ENCODE assay signal across 8 cellular contexts in the genomic region with DNA sequence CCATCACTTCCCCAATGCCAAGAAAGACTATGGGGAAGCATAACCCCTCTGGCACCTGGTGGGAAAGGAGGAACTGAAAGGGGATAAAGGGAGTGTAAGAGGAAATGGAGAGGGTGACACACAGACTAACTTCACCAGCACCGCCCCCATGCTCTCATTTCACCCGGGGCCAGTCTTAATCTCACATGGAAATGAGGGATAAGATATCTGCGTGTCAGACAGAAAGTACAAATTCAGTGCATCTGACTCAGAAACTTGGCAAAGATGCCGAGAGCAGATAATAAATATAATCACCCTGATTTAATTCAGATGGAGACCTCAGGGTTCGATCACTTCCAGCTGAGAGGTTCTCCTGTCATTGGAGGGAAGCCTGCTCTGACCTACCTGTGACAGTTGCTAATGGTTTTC.
DNase-seq lines count a peak whose midpoint lies in the region; ATAC-seq and TF ChIP-seq lines count a peak whose summit lies in the region.

No MANE protein-coding gene starts in this region.

- H3K4me2 ChIP-seq in neuronal stem cell (ENCODE audit: insufficient read depth, low read length, poor library complexity, severe bottlenecking) = no peak overlapping the region

- H2BK5ac ChIP-seq in neuronal stem cell (ENCODE audit: low read length) = no peak overlapping the region

- no peak overlapping the region for H3K14ac ChIP-seq in neuronal stem cell (ENCODE audit: low read length)

- H3K4ac ChIP-seq in neuronal stem cell (ENCODE audit: low read length) = no peak overlapping the region

- H2BK12ac ChIP-seq in neuronal stem cell (ENCODE audit: low read length) = no peak overlapping the region

- DNase-seq in stimulated activated naive CD4-positive, alpha-beta T cell treated with Interleukin-2 at 50 U/mL for 16 hours (lab: John Stamatoyannopoulos, UW) = peak; percentile 46
- DNase-seq in stimulated activated naive CD4-positive, alpha-beta T cell (lab: John Stamatoyannopoulos, UW) = no peak
- DNase-seq in amniotic epithelial cell (ENCODE audit: low read depth) (peak; percentile 91), medulla oblongata (ENCODE audit: extremely low spot score) (peak; percentile 70), upper lobe of right lung (peak; percentile 64), neuronal stem cell (ENCODE audit: low spot score) (no peak)
- DNase-seq in activated T-helper 1 cell treated with anti-CD3 and anti-CD28 coated beads, Interleukin-12 subunit alpha, Interleukin-12 subunit beta, Interleukin-2, Interleukin-4 antibody, amounts not matched to agents 30 ng/mL and 10 ng/mL and 1 ng/mL, durations not matched to agents 14 hours and 24 hours and 36 hours (ENCODE audit: low spot score) = no peak

- H4K91ac ChIP-seq in neuronal stem cell (ENCODE audit: low read depth, low read length, poor library complexity) = no peak overlapping the region

- H3K18ac ChIP-seq in neuronal stem cell (ENCODE audit: low read length) = no peak overlapping the region

- WGBS in neuronal stem cell (ENCODE audit: extremely low coverage in 2 of 2, insufficient read length in 2 of 2, insufficient replicate concordance in 1 of 2), 2 donors = no CpG with 5 or more reads among the region's 5 CpGs

- no peak overlapping the region for H4K8ac ChIP-seq in neuronal stem cell (ENCODE audit: low read depth, low read length)

- H3K79me1 ChIP-seq in neuronal stem cell (ENCODE audit: low read depth, low read length) = no peaks in the 10 kb centered on the region

- H3K9me3 ChIP-seq in upper lobe of right lung (no peaks in the 10 kb centered on the region), neuronal stem cell (replicated peaks in 1 of 2; ENCODE audit: control insufficient read depth in 2 of 2, insufficient read depth in 1 of 2, low read depth in 1 of 2, low read length in 2 of 2) (no peaks in the 10 kb centered on the region)

- H3K27me3 Mint-ChIP-seq in activated T-helper 1 cell treated with anti-CD3 and anti-CD28 coated beads, Interleukin-12 subunit alpha, Interleukin-12 subunit beta, Interleukin-2, Interleukin-4 antibody, amounts not matched to agents 30 ng/mL and 10 ng/mL and 1 ng/mL, durations not matched to agents 14 hours and 24 hours and 36 hours (ENCODE audit: insufficient read depth) = no peaks in the 10 kb centered on the region

- H2AK5ac ChIP-seq in neuronal stem cell (ENCODE audit: low read depth, low read length) = no peak overlapping the region

- no peak overlapping the region for H2AFZ ChIP-seq in neuronal stem cell (ENCODE audit: low read length)

- H3K27ac ChIP-seq in upper lobe of right lung (peak overlapping the region; percentile 19), neuronal stem cell (replicated peaks; ENCODE audit: low read length) (no peak overlapping the region)

- H3K9me3 Mint-ChIP-seq in activated T-helper 1 cell treated with anti-CD3 and anti-CD28 coated beads, Interleukin-12 subunit alpha, Interleukin-12 subunit beta, Interleukin-2, Interleukin-4 antibody, amounts not matched to agents 30 ng/mL and 10 ng/mL and 1 ng/mL, durations not matched to agents 14 hours and 24 hours and 36 hours = peaks cover 7% of the 10 kb centered on the region

- peaks cover 26% of the 10 kb centered on the region for H3K4me1 ChIP-seq in upper lobe of right lung
- peaks cover 3 to 12% of the 10 kb centered on the region in 2 donors for H3K4me1 ChIP-seq in neuronal stem cell (ENCODE audit: control insufficient read depth in 2 of 2, insufficient read depth in 1 of 2, low read depth in 1 of 2, low read length in 2 of 2)

- H3K4me3 ChIP-seq in upper lobe of right lung (no peak overlapping the region), neuronal stem cell (ENCODE audit: low read length in 2 of 2) (no peak overlapping the region)

- ATAC-seq in upper lobe of right lung = peak; percentile 84
- ATAC-seq in GM18520 (IDR thresholded peaks at IDR 0.05; ENCODE audit: unreplicated experiment) = no peak

- H3K36me3 ChIP-seq in upper lobe of right lung (no peaks in the 10 kb centered on the region), neuronal stem cell (replicated peaks in 1 of 2; ENCODE audit: control insufficient read depth in 2 of 2, insufficient read depth in 2 of 2, low read length in 2 of 2) (no peaks in the 10 kb centered on the region)

- H3K9ac ChIP-seq in neuronal stem cell (ENCODE audit: low read depth, low read length, poor library complexity) = no peak overlapping the region

- H3K27ac Mint-ChIP-seq in activated T-helper 1 cell treated with anti-CD3 and anti-CD28 coated beads, Interleukin-12 subunit alpha, Interleukin-12 subunit beta, Interleukin-2, Interleukin-4 antibody, amounts not matched to agents 30 ng/mL and 10 ng/mL and 1 ng/mL, durations not matched to agents 14 hours and 24 hours and 36 hours = no peak overlapping the region

- H3K4me3 Mint-ChIP-seq in activated T-helper 1 cell treated with anti-CD3 and anti-CD28 coated beads, Interleukin-12 subunit alpha, Interleukin-12 subunit beta, Interleukin-2, Interleukin-4 antibody, amounts not matched to agents 30 ng/mL and 10 ng/mL and 1 ng/mL, durations not matched to agents 14 hours and 24 hours and 36 hours = no peak overlapping the region

- no peak for TF ChIP-seq CTCF in upper lobe of right lung (IDR thresholded peaks at IDR 0.05)

- H3K4me1 Mint-ChIP-seq in activated T-helper 1 cell treated with anti-CD3 and anti-CD28 coated beads, Interleukin-12 subunit alpha, Interleukin-12 subunit beta, Interleukin-2, Interleukin-4 antibody, amounts not matched to agents 30 ng/mL and 10 ng/mL and 1 ng/mL, durations not matched to agents 14 hours and 24 hours and 36 hours (ENCODE audit: low read depth) = peaks cover 27% of the 10 kb centered on the region

- H3K23ac ChIP-seq in neuronal stem cell (ENCODE audit: low read depth, low read length, poor library complexity) = no peak overlapping the region

- peaks cover 7% of the 10 kb centered on the region for H3K36me3 Mint-ChIP-seq in activated T-helper 1 cell treated with anti-CD3 and anti-CD28 coated beads, Interleukin-12 subunit alpha, Interleukin-12 subunit beta, Interleukin-2, Interleukin-4 antibody, amounts not matched to agents 30 ng/mL and 10 ng/mL and 1 ng/mL, durations not matched to agents 14 hours and 24 hours and 36 hours (ENCODE audit: low read depth)

- H3K27me3 ChIP-seq in upper lobe of right lung = no peaks in the 10 kb centered on the region
- no peaks in the 10 kb centered on the region for H3K27me3 ChIP-seq in neuronal stem cell (ENCODE audit: control insufficient read depth in 3 of 3, insufficient read depth in 3 of 3, low read depth in 1 of 3, low read length in 3 of 3)

- no peak overlapping the region for H2BK120ac ChIP-seq in neuronal stem cell (ENCODE audit: low read depth, low read length)

- no peak overlapping the region for H2BK15ac ChIP-seq in neuronal stem cell (ENCODE audit: low read length)

- intact Hi-C loops in upper lobe of right lung (cut with DNase I) = no loop called here
- intact Hi-C loops in activated T-helper 1 cell treated with anti-CD3 and anti-CD28 coated beads, Interleukin-12 subunit alpha, Interleukin-12 subunit beta, Interleukin-2, Interleukin-4 antibody, amounts not matched to agents 30 ng/mL and 10 ng/mL and 1 ng/mL, durations not matched to agents 14 hours and 24 hours and 36 hours (cut with micrococcal nuclease) = loop anchor here (5.0 kb wide), 3 partner anchors 172 to 702 kb away; a partner anchor contains a TSS

Comparison
In these comparisons a context has a peak if more than half of its experiments do, and no peak if none do; other contexts are left out.
1. DNase-seq: peak in stimulated activated naive CD4-positive, alpha-beta T cell treated with Interleukin-2 at 50 U/mL for 16 hours (single experiment), amniotic epithelial cell (single experiment), medulla oblongata (single experiment) and upper lobe of right lung (single experiment); none in stimulated activated naive CD4-positive, alpha-beta T cell (0 of 6), neuronal stem cell (single experiment) and activated T-helper 1 cell treated with anti-CD3 and anti-CD28 coated beads, Interleukin-12 subunit alpha, Interleukin-12 subunit beta, Interleukin-2, Interleukin-4 antibody, amounts not matched to agents 30 ng/mL and 10 ng/mL and 1 ng/mL, durations not matched to agents 14 hours and 24 hours and 36 hours (single experiment).